Comparison of ENCODE assay signal across 19 cellular contexts in the genomic region with DNA sequence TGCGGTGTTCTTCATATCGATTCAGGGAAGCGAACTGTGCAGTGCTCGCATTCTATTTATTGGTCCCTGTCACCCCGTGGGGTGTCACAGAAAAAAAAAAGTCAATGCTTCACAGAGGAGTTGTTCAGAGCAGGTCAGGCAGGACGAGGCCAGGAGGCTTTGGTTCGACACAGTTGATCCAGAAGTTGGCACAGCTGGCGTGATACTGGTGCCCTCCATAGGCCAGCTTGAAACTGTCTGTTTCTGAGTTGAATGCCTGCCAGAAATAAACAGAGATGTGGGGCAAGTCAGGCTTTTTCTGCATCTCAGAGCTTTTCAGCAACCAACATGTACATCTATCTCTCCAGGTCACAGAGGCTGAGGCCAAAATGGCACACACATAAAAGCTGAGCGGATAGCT. TPM values are rescaled to one million over a fixed set of nuclear protein-coding genes. Genes with fewer than 3 reads are reported as not detected.
A peak's percentile ranks its signal among the peaks of the same experiment; 100 is the strongest.
DNase-seq lines count a peak whose midpoint lies in the region; ATAC-seq, FAIRE-seq and TF ChIP-seq lines count a peak whose summit lies in the region.
"Had no signal": no experiment of that assay in that cellular context is flagged by ENCODE, and none has a peak within 500 bp of the region (broad histone marks: within the 10 kb centered on the region; RNA-seq: fewer than 3 reads in every experiment).

No MANE protein-coding gene starts in this region.

- BruUV-seq in HepG2 (replicated peaks; lab: Mats Ljungman, UMichigan), result TSS peak; percentile 25

- H3K4me2 ChIP-seq in HepG2 (ENCODE audit: low read depth, low read length), result no peak overlapping the region

- H3K27ac ChIP-seq in HepG2 (ENCODE audit: extremely low read length, insufficient read depth, low read length) (no peak overlapping the region), upper lobe of left lung (no peak overlapping the region)
- H3K27ac ChIP-seq: BLaER1 treated with 17β-estradiol and CSF1 and Interleukin-3, amounts not matched to agents 10 nM and 100 nM; colonic mucosa had no signal

- H3K4me3 ChIP-seq in adipocyte (ENCODE audit: low read length) (no peak overlapping the region), HepG2 (replicated peaks in 1 of 3; ENCODE audit: insufficient read depth in 1 of 3, low read depth in 2 of 3, low read length in 3 of 3) (no peak overlapping the region), H7 (ENCODE audit: insufficient read depth, low read depth, low read length) (no peak overlapping the region), upper lobe of left lung (no peak overlapping the region)
- H3K4me3 ChIP-seq: BLaER1 treated with 17β-estradiol and CSF1 and Interleukin-3, amounts not matched to agents 10 nM and 100 nM; colonic mucosa had no signal

- ATAC-seq in stimulated activated naive CD8-positive, alpha-beta T cell treated with anti-CD3 and anti-CD28 coated beads, Interleukin-15, Interleukin-2, amounts not matched to agents 100 U/mL and 50 U/mL, for 24 hours, result no peak
- ATAC-seq in HepG2, result no peak
- no peak for ATAC-seq in upper lobe of left lung (ENCODE audit: low FRiP score in 2 of 2)
- ATAC-seq in T-cell (replicated peaks in 1 of 4), result no peak
- ATAC-seq: activated naive CD4-positive, alpha-beta T cell treated with anti-CD3 and anti-CD28 coated beads, Interleukin-2, amount 50 U/mL, for 72 hours had no signal

- intact Hi-C loops in HepG2 (cut with micrococcal nuclease; ENCODE audit: unreplicated experiment), result no loop called here

- peak overlapping the region; percentile 27 for H3K27ac Mint-ChIP-seq in stimulated activated naive CD8-positive, alpha-beta T cell treated with anti-CD3 and anti-CD28 coated beads, Interleukin-15, Interleukin-2, amounts not matched to agents 100 ng/mL and 50 ng/mL, for 24 hours
- H3K27ac Mint-ChIP-seq in T-cell, result no peak overlapping the region

- FAIRE-seq in HepG2 (lab: Jason Lieb, UNC), result no peak
- FAIRE-seq: GM12891, TTC549, urothelium cell line had no signal

- H2AFZ ChIP-seq in HepG2 (ENCODE audit: low read length), result no peak overlapping the region

- TF ChIP-seq CTCF in HepG2 (CRISPR knock-in tag; IDR thresholded peaks at IDR 0.05) (no peak), upper lobe of left lung (IDR thresholded peaks at IDR 0.05) (no peak)

- H3K36me3 ChIP-seq in adipocyte (ENCODE audit: control insufficient read depth, insufficient read depth, low read length, severe bottlenecking), result peaks cover 63% of the 10 kb centered on the region
- peaks cover 6 to 46% of the 10 kb centered on the region in 2 experiments; a peak in 4 of 5 replicates for H3K36me3 ChIP-seq in HepG2 (replicated peaks in 1 of 2; ENCODE audit: control insufficient read depth in 1 of 2, insufficient read depth in 2 of 2, low read length in 2 of 2)
- H3K36me3 ChIP-seq in H7 (replicated peaks; ENCODE audit: control insufficient read depth, insufficient read depth, low read length), result peaks cover 2% of the 10 kb centered on the region
- peaks cover 9 to 86% (median 50%) of the 10 kb centered on the region in 4 donors for H3K36me3 ChIP-seq in upper lobe of left lung
- H3K36me3 ChIP-seq: colonic mucosa had no signal

- in situ Hi-C loops in HepG2 (cut with HindIII; ENCODE audit: extremely low pct_ligation_motif_present, low pct_unique_long_range_greater_than_20kb), result no loop called here

- peaks cover 16% of the 10 kb centered on the region for H3K4me1 Mint-ChIP-seq in stimulated activated naive CD8-positive, alpha-beta T cell treated with anti-CD3 and anti-CD28 coated beads, Interleukin-15, Interleukin-2, amounts not matched to agents 100 ng/mL and 50 ng/mL, for 24 hours (ENCODE audit: low read depth)
- peaks cover 6 to 15% (median 14%) of the 10 kb centered on the region in 3 donors for H3K4me1 Mint-ChIP-seq in T-cell

- TF ChIP-seq POLR2A in HepG2 (IDR thresholded peaks at IDR 0.05; ENCODE audit: insufficient read depth in 1 of 2, low read depth in 2 of 2, low read length in 2 of 2) (no peak), upper lobe of left lung (IDR thresholded peaks at IDR 0.05) (no peak)

- peaks cover 51% of the 10 kb centered on the region for H3K36me3 Mint-ChIP-seq in stimulated activated naive CD8-positive, alpha-beta T cell treated with anti-CD3 and anti-CD28 coated beads, Interleukin-15, Interleukin-2, amounts not matched to agents 100 ng/mL and 50 ng/mL, for 24 hours (ENCODE audit: low read depth)
- H3K36me3 Mint-ChIP-seq in T-cell, result peaks cover 51% of the 10 kb centered on the region

- no peak for DNase-seq in stimulated activated naive CD8-positive, alpha-beta T cell treated with anti-CD3 and anti-CD28 coated beads, Interleukin-15, Interleukin-2, amounts not matched to agents 100 U/mL and 50 U/mL, for 24 hours
- DNase-seq in adipocyte (ENCODE audit: low read depth) (peak; percentile 19), HepG2 (ENCODE audit: low spot score) (no peak), H7 (no peak), upper lobe of left lung (no peak), inferior parietal cortex (ENCODE audit: extremely low spot score) (no peak), T-cell (no peak)
- DNase-seq: colonic mucosa; EL; NCI-H1417 treated with DMSO at 0.1 percent for 48 hours; NCI-H69; stimulated activated CD4-positive, alpha-beta T cell treated with anti-CD3 and anti-CD28 coated beads, Interleukin-1b, Interleukin-23, amount 100 ng/mL, for 48 hours; stimulated activated CD8-positive, alpha-beta memory T cell treated with anti-CD3 and anti-CD28 coated beads, Interleukin-4, amount 100 ng/mL, for 48 hours had no signal

- TF ChIP-seq RAD21 in HepG2 (CRISPR knock-in tag; IDR thresholded peaks at IDR 0.05), result no peak

- H3K4me1 ChIP-seq in adipocyte (ENCODE audit: control insufficient read depth, insufficient read depth, low read length), result no peaks in the 10 kb centered on the region
- H3K4me1 ChIP-seq in HepG2 (ENCODE audit: insufficient read depth, low read length), result no peaks in the 10 kb centered on the region
- H3K4me1 ChIP-seq in upper lobe of left lung, result no peaks in the 10 kb centered on the region
- H3K4me1 ChIP-seq: colonic mucosa had no signal

- TF ChIP-seq EP300 in HepG2 (IDR thresholded peaks at IDR 0.05; ENCODE audit: low read depth in 2 of 2, low read length in 2 of 2), result no peak
- no peak for TF ChIP-seq EP300 in HepG2 (CRISPR knock-in tag; IDR thresholded peaks at IDR 0.05; ENCODE audit: borderline replicate concordance)
- no peak for TF ChIP-seq EP300 in upper lobe of left lung (IDR thresholded peaks at IDR 0.05)

- H3K4me3 Mint-ChIP-seq in stimulated activated naive CD8-positive, alpha-beta T cell treated with anti-CD3 and anti-CD28 coated beads, Interleukin-15, Interleukin-2, amounts not matched to agents 100 ng/mL and 50 ng/mL, for 24 hours, result no peak overlapping the region
- no peak overlapping the region for H3K4me3 Mint-ChIP-seq in T-cell

- H3K27me3 ChIP-seq in adipocyte (replicated peaks; ENCODE audit: control insufficient read depth, insufficient read depth, low read length), result no peaks in the 10 kb centered on the region
- H3K27me3 ChIP-seq in HepG2 (ENCODE audit: control insufficient read depth in 1 of 2, insufficient read depth in 2 of 2, low read length in 2 of 2), result no peaks in the 10 kb centered on the region
- no peaks in the 10 kb centered on the region for H3K27me3 ChIP-seq in H7 (ENCODE audit: control insufficient read depth, insufficient read depth, low read length)
- no peaks in the 10 kb centered on the region for H3K27me3 ChIP-seq in upper lobe of left lung
- H3K27me3 ChIP-seq: BLaER1 treated with 17β-estradiol and CSF1 and Interleukin-3, amounts not matched to agents 10 nM and 100 nM; colonic mucosa had no signal

- H3K27me3 Mint-ChIP-seq in stimulated activated naive CD8-positive, alpha-beta T cell treated with anti-CD3 and anti-CD28 coated beads, Interleukin-15, Interleukin-2, amounts not matched to agents 100 ng/mL and 50 ng/mL, for 24 hours, result no peaks in the 10 kb centered on the region
- H3K27me3 Mint-ChIP-seq in T-cell, result no peaks in the 10 kb centered on the region

- no peaks in the 10 kb centered on the region for H3K9me3 Mint-ChIP-seq in stimulated activated naive CD8-positive, alpha-beta T cell treated with anti-CD3 and anti-CD28 coated beads, Interleukin-15, Interleukin-2, amounts not matched to agents 100 ng/mL and 50 ng/mL, for 24 hours
- no peaks in the 10 kb centered on the region for H3K9me3 Mint-ChIP-seq in T-cell
- H3K9me3 Mint-ChIP-seq: activated naive CD4-positive, alpha-beta T cell treated with anti-CD3 and anti-CD28 coated beads, Interleukin-2, amount 50 U/mL, for 72 hours had no signal

- CTCF ChIA-PET in HepG2 (lab: Yijun Ruan, JAX; ENCODE audit: low intra/inter-chr PET ratio, low total read pairs), result no interaction called here
- CTCF ChIA-PET in T-cell (lab: Charles Lee), result no interaction called here

- H3K9me3 ChIP-seq in adipocyte (ENCODE audit: control insufficient read depth, low read length) (no peaks in the 10 kb centered on the region), HepG2 (ENCODE audit: low read length) (no peaks in the 10 kb centered on the region), upper lobe of left lung (no peaks in the 10 kb centered on the region)
- H3K9me3 ChIP-seq: BLaER1 treated with 17β-estradiol and CSF1 and Interleukin-3, amounts not matched to agents 10 nM and 100 nM; colonic mucosa had no signal

- POLR2A ChIA-PET in HepG2 (lab: Yijun Ruan, JAX), result interaction anchor here (1.2 kb wide), 1 partner anchor 29 kb away, joined by 3 read pairs; a partner anchor contains a TSS
- POLR2A ChIA-PET in T-cell (lab: Charles Lee), result no interaction called here

- H4K20me1 ChIP-seq in HepG2 (ENCODE audit: insufficient read depth, low read length), result no peaks in the 10 kb centered on the region

- H3K9ac ChIP-seq in adipocyte (ENCODE audit: low read length) (no peak overlapping the region), HepG2 (ENCODE audit: insufficient read depth, low read depth, low read length) (no peak overlapping the region)
- H3K9ac ChIP-seq: BLaER1 treated with 17β-estradiol and CSF1 and Interleukin-3, amounts not matched to agents 10 nM and 100 nM had no signal

- WGBS in HepG2 (ENCODE audit: low lambda C conversion rate), result 96% methylated on average over 8 of the region's 9 CpGs
- 81 to 85% methylated on average over 9 of the region's 9 CpGs for WGBS in upper lobe of left lung, 2 donors

- H3K79me2 ChIP-seq in HepG2 (ENCODE audit: insufficient read depth, low read length), result no peaks in the 10 kb centered on the region

RNA-seq across cellular contexts. Expression of a gene that starts 29.1 kb away (rescaled TPM):
- total RNA-seq in HepG2 (2016; rRNA removed; fragmentation: Illumina TruSeq; extraction: Trizol) (33.5 and 44.1 TPM in 2 replicates), upper lobe of left lung (10 to 100 TPM in 3 of 6 donors, 1 to 10 TPM in 3; 4.2 to 40.0 (median 9.4) TPM), T-cell (1 to 10 TPM; 4.0 to 9.6 (median 5.4) TPM)
- 18.8 and 21.5 TPM in 2 replicates for total RNA-seq in HepG2 (2016; cell fraction: cytosol; rRNA removed; fragmentation: Illumina TruSeq; extraction: Trizol; ENCODE audit: low read depth)
- total RNA-seq in HepG2 (2016; cell fraction: insoluble cytoplasmic fraction; rRNA removed; fragmentation: Illumina TruSeq; extraction: Trizol), result 32.1 and 44.0 TPM in 2 replicates
- total RNA-seq in HepG2 (2016; cell fraction: membrane; rRNA removed; fragmentation: Illumina TruSeq; extraction: Trizol), result 32.9 and 33.1 TPM in 2 replicates
- total RNA-seq in HepG2 (2016; cell fraction: nucleus; rRNA removed; fragmentation: Illumina TruSeq; extraction: Trizol), result 11.9 and 15.3 TPM in 2 replicates
- 38.6 and 39.8 TPM in 2 replicates for polyA plus RNA-seq in HepG2 (2011; rRNA removed)
- 39.9 and 43.8 TPM in 2 replicates for polyA plus RNA-seq in HepG2 (2011; cell fraction: cytosol; rRNA removed)
- 17.1 and 18.3 TPM in 2 replicates for polyA plus RNA-seq in HepG2 (2011; cell fraction: nucleus; rRNA removed)
- polyA plus RNA-seq in HepG2 (2012), result 17.8 and 27.2 TPM in 2 replicates
- 17.9 and 19.4 TPM in 2 replicates for polyA plus RNA-seq in HepG2 (2016; cell fraction: cytosol; fragmentation: Illumina TruSeq; extraction: Trizol; ENCODE audit: low read depth)
- 53.9 and 55.7 TPM in 2 replicates for polyA plus RNA-seq in HepG2 (2016; cell fraction: insoluble cytoplasmic fraction; fragmentation: Illumina TruSeq; extraction: Trizol; ENCODE audit: low read depth)
- 27.9 and 28.1 TPM in 2 replicates for polyA plus RNA-seq in HepG2 (2016; cell fraction: membrane; fragmentation: Illumina TruSeq; extraction: Trizol; ENCODE audit: low read depth)
- 25.9 and 26.2 TPM in 2 replicates for polyA plus RNA-seq in HepG2 (2016; cell fraction: nucleus; fragmentation: Illumina TruSeq; extraction: Trizol; ENCODE audit: insufficient read depth, low read depth)
- polyA minus RNA-seq in HepG2 (2011; rRNA and poly(A)+ RNA removed; ENCODE audit: low replicate concordance), result 55.5 and 55.9 TPM in 2 replicates
- polyA minus RNA-seq in HepG2 (2011; cell fraction: cytosol; rRNA and poly(A)+ RNA removed), result 13.8 and 14.9 TPM in 2 replicates
- polyA minus RNA-seq in HepG2 (2011; cell fraction: nucleus; rRNA and poly(A)+ RNA removed), result 8.9 and 10.8 TPM in 2 replicates
- total RNA-seq in H7 (2014; rRNA removed; shearing (Covaris generic)), result 30.7 and 31.9 TPM in 2 replicates
